Comparison of ENCODE assay signal across 8 cellular contexts in genomic region chr3:174440741-174441587, GRCh38.
A peak's percentile ranks its signal among the peaks of the same experiment; 100 is the strongest.
DNase-seq lines count a peak whose midpoint lies in the region; ATAC-seq and TF ChIP-seq lines count a peak whose summit lies in the region.

No MANE protein-coding gene starts in this region.

- TF ChIP-seq CTCF in GM12865 (IDR thresholded peaks at IDR 0.05; ENCODE audit: insufficient read depth, low read depth, low read length, missing control alignments) (no peak), SU-DHL-6 (IDR thresholded peaks at IDR 0.05; ENCODE audit: insufficient read depth, low read length, poor library complexity, severe bottlenecking) (no peak)

- intact Hi-C loops in sciatic nerve (cut with DNase I), result no loop called here

- H3K9ac ChIP-seq in SU-DHL-6 (ENCODE audit: low read length) (no peak overlapping the region), iPS-15b (ENCODE audit: low read depth, low read length) (peak overlapping the region; percentile 66)

- ATAC-seq in HG02642 (IDR thresholded peaks at IDR 0.05; ENCODE audit: poor library complexity, unreplicated experiment) (peak; percentile 82), sciatic nerve (peak; percentile 94)

- peak overlapping the region; percentile 35 for H3K4me2 ChIP-seq in SU-DHL-6 (ENCODE audit: low read depth, low read length, poor library complexity, severe bottlenecking)

- H3K9me3 ChIP-seq in SU-DHL-6 (ENCODE audit: insufficient read depth, low read length) (no peaks in the 10 kb centered on the region), iPS-15b (ENCODE audit: control insufficient read depth, insufficient read depth, low read length) (no peaks in the 10 kb centered on the region)

- H3K4me3 ChIP-seq in GM12865 (ENCODE audit: low read depth, low read length) (peak overlapping the region; percentile 66), SU-DHL-6 (ENCODE audit: insufficient read depth, low read length, poor library complexity, severe bottlenecking) (no peak overlapping the region), iPS-15b (ENCODE audit: low read depth, low read length) (peak overlapping the region; percentile 74)

- H3K79me2 ChIP-seq in SU-DHL-6 (ENCODE audit: insufficient read depth, low read length), result no peaks in the 10 kb centered on the region

- no peaks in the 10 kb centered on the region for H3K27me3 ChIP-seq in SU-DHL-6 (ENCODE audit: low read length)
- no peaks in the 10 kb centered on the region for H3K27me3 ChIP-seq in iPS-15b (ENCODE audit: control insufficient read depth, insufficient read depth, low read length)

- DNase-seq in GM12865 (ENCODE audit: low read depth), result peak; percentile 73
- peak; percentile 90 for DNase-seq in NCI-H1092 treated with DMSO at 0.1 percent for 48 hours (lab: John Stamatoyannopoulos, UW)
- DNase-seq in brain pericyte (ENCODE audit: low read depth, low spot score), result peak; percentile 54
- DNase-seq in sciatic nerve (ENCODE audit: low spot score), result peak; percentile 93
- no peak for DNase-seq in NK-92 treated with Interleukin-12 subunit alpha and Interleukin-12 subunit beta, amount 100 ng/mL, for 24 hours (lab: John Stamatoyannopoulos, UW)

- H3K4me1 ChIP-seq in iPS-15b (ENCODE audit: control insufficient read depth, insufficient read depth, low read length), result peaks cover 7% of the 10 kb centered on the region

- no peaks in the 10 kb centered on the region for H3F3A ChIP-seq in SU-DHL-6 (ENCODE audit: insufficient read depth)

- H3K36me3 ChIP-seq in SU-DHL-6 (ENCODE audit: low read length), result no peaks in the 10 kb centered on the region
- H3K36me3 ChIP-seq in iPS-15b (ENCODE audit: control insufficient read depth, insufficient read depth, low read length), result no peaks in the 10 kb centered on the region

- peak overlapping the region; percentile 68 for H2AFZ ChIP-seq in SU-DHL-6 (ENCODE audit: low read depth, low read length, severe bottlenecking)

- no peaks in the 10 kb centered on the region for H3K9me2 ChIP-seq in SU-DHL-6 (replicated peaks; ENCODE audit: insufficient read depth, low read length)

- H4K20me1 ChIP-seq in SU-DHL-6 (ENCODE audit: low read depth, low read length), result no peaks in the 10 kb centered on the region

- no peak overlapping the region for H3K27ac ChIP-seq in SU-DHL-6 (ENCODE audit: low read depth, low read length)
